Comparison of ENCODE assay signal across 26 cellular contexts in the genomic region with DNA sequence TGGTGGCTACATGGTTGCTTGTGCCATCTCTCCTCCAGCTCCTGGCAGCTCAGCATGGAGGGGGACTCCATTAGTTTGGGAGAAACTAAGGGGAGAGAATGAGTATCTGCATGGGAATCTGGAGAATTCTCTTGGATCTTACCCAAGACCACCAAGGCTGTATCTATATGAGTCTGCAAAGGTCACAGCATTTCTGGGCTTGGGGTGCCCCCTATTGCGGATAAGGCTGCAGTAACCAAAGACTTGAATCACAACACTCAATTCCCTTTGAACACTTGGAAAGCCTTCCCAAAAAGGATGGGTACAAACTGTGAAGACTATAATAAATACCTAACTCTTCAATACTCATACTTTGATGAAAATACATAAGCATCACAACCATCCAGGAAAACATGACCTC.
"Had no signal": no experiment of that assay in that cellular context is flagged by ENCODE, and none has a peak within 500 bp of the region (broad histone marks: within the 10 kb centered on the region; RNA-seq: fewer than 3 reads in every experiment).

No MANE protein-coding gene starts in this region.

- H3K27ac ChIP-seq: body of pancreas, esophagus squamous epithelium, gastrocnemius medialis, parathyroid adenoma, upper lobe of left lung had no signal

- H3K27me3 ChIP-seq: body of pancreas, esophagus squamous epithelium, gastrocnemius medialis, upper lobe of left lung had no signal

- H3K4me1 ChIP-seq: body of pancreas, esophagus squamous epithelium, gastrocnemius medialis, parathyroid adenoma, upper lobe of left lung had no signal

- H3K4me3 ChIP-seq: body of pancreas, esophagus squamous epithelium, gastrocnemius medialis, mucosa of descending colon, upper lobe of left lung had no signal

- H2AFZ ChIP-seq: parathyroid adenoma had no signal

- H3K79me2 ChIP-seq: parathyroid adenoma had no signal

- H3K36me3 Mint-ChIP-seq: activated naive CD4-positive, alpha-beta T cell treated with anti-CD3 and anti-CD28 coated beads, Interleukin-2, amount 10 ng/mL, durations not matched to agents 7 days and 5 days had no signal

- H3K9me3 ChIP-seq: body of pancreas, esophagus squamous epithelium, gastrocnemius medialis, mucosa of descending colon, upper lobe of left lung had no signal

- H3K27ac Mint-ChIP-seq: activated B cell treated with CpG ODN at 0.5 μM for 24 hours; activated naive CD4-positive, alpha-beta T cell treated with anti-CD3 and anti-CD28 coated beads, Interleukin-2, amount 10 ng/mL, durations not matched to agents 7 days and 5 days; activated naive CD8-positive, alpha-beta T cell treated with anti-CD3 and anti-CD28 coated beads, Interleukin-2, amount 50 U/mL, for 24 hours; activated T-cell treated with anti-CD3 and anti-CD28 coated beads, Interleukin-2, amount 50 U/mL, for 72 hours; effector memory CD8-positive, alpha-beta T cell; nephron progenitor cell had no signal

- H3K9ac ChIP-seq: parathyroid adenoma had no signal

- H3K36me3 ChIP-seq: esophagus squamous epithelium, gastrocnemius medialis, upper lobe of left lung had no signal

- ATAC-seq: activated CD4-positive, alpha-beta T cell treated with anti-CD3 and anti-CD28 coated beads for 36 hours; activated naive CD8-positive, alpha-beta T cell treated with anti-CD3 and anti-CD28 coated beads, Interleukin-2, amount 50 U/mL, for 24 hours; activated T-cell treated with anti-CD3 and anti-CD28 coated beads, Interleukin-2, amount 50 U/mL, for 72 hours; body of pancreas; effector memory CD8-positive, alpha-beta T cell; gastrocnemius medialis; mucosa of descending colon; right cardiac atrium; stimulated activated naive CD8-positive, alpha-beta T cell treated with anti-CD3 and anti-CD28 coated beads, Interleukin-15, Interleukin-2, amounts not matched to agents 100 U/mL and 50 U/mL, for 24 hours had no signal

- DNase-seq: activated B cell treated with CpG ODN at 0.5 μM for 24 hours; activated CD4-positive, alpha-beta T cell treated with anti-CD3 and anti-CD28 coated beads for 36 hours; activated CD4-positive, alpha-beta T cell treated with anti-CD3 and anti-CD28 coated beads, Interleukin-2, amount 50 U/mL, for 4 hours; activated CD8-positive, alpha-beta memory T cell treated with anti-CD3 and anti-CD28 coated beads for 24 hours; activated CD8-positive, alpha-beta memory T cell treated with anti-CD3 and anti-CD28 coated beads, Interleukin-2, amount 50 U/mL, for 48 hours; activated effector memory CD4-positive, alpha-beta T cell treated with anti-CD3 and anti-CD28 coated beads, Interleukin-2, amount 50 U/mL, for 16 hours; activated naive CD4-positive, alpha-beta T cell treated with anti-CD3 and anti-CD28 coated beads, Interleukin-2, amount 10 ng/mL, durations not matched to agents 7 days and 5 days; activated naive CD8-positive, alpha-beta T cell treated with anti-CD3 and anti-CD28 coated beads, Interleukin-2, amount 50 U/mL, for 24 hours; activated T-cell treated with anti-CD3 and anti-CD28 coated beads, Interleukin-2, amount 50 U/mL, for 72 hours; body of pancreas; caudate nucleus; effector memory CD8-positive, alpha-beta T cell; esophagus squamous epithelium; gastrocnemius medialis; hippocampal formation; mesenchymal stem cell; mucosa of descending colon; nephron progenitor cell; nucleus accumbens; right cardiac atrium; stimulated activated CD4-positive, alpha-beta T cell treated with anti-CD3 and anti-CD28 coated beads, Interleukin-12 subunit alpha, Interleukin-12 subunit beta, amount 100 ng/mL, for 4 hours; stimulated activated CD4-positive, alpha-beta T cell treated with anti-CD3 and anti-CD28 coated beads, Interleukin-4, amount 100 ng/mL, for 4 hours; stimulated activated naive CD8-positive, alpha-beta T cell treated with anti-CD3 and anti-CD28 coated beads, Interleukin-15, Interleukin-2, amounts not matched to agents 100 U/mL and 50 U/mL, for 24 hours; T-helper 9 cell; upper lobe of left lung had no signal

- H3K9me3 Mint-ChIP-seq: activated naive CD4-positive, alpha-beta T cell treated with anti-CD3 and anti-CD28 coated beads, Interleukin-2, amount 10 ng/mL, durations not matched to agents 7 days and 5 days had no signal

- H3K4me3 Mint-ChIP-seq: activated B cell treated with CpG ODN at 0.5 μM for 24 hours; activated CD4-positive, alpha-beta T cell treated with anti-CD3 and anti-CD28 coated beads for 36 hours; activated naive CD4-positive, alpha-beta T cell treated with anti-CD3 and anti-CD28 coated beads, Interleukin-2, amount 10 ng/mL, durations not matched to agents 7 days and 5 days; activated naive CD8-positive, alpha-beta T cell treated with anti-CD3 and anti-CD28 coated beads, Interleukin-2, amount 50 U/mL, for 24 hours; activated T-cell treated with anti-CD3 and anti-CD28 coated beads, Interleukin-2, amount 50 U/mL, for 72 hours; effector memory CD8-positive, alpha-beta T cell; nephron progenitor cell had no signal

- H3K27me3 Mint-ChIP-seq: activated B cell treated with CpG ODN at 0.5 μM for 24 hours; activated naive CD4-positive, alpha-beta T cell treated with anti-CD3 and anti-CD28 coated beads, Interleukin-2, amount 10 ng/mL, durations not matched to agents 7 days and 5 days had no signal

- H3K4me1 Mint-ChIP-seq: activated B cell treated with CpG ODN at 0.5 μM for 24 hours; activated CD4-positive, alpha-beta T cell treated with anti-CD3 and anti-CD28 coated beads for 36 hours; activated naive CD4-positive, alpha-beta T cell treated with anti-CD3 and anti-CD28 coated beads, Interleukin-2, amount 10 ng/mL, durations not matched to agents 7 days and 5 days; activated naive CD8-positive, alpha-beta T cell treated with anti-CD3 and anti-CD28 coated beads, Interleukin-2, amount 50 U/mL, for 24 hours; nephron progenitor cell had no signal
